ENCODE assay signal across 19 cellular contexts in the genomic region with DNA sequence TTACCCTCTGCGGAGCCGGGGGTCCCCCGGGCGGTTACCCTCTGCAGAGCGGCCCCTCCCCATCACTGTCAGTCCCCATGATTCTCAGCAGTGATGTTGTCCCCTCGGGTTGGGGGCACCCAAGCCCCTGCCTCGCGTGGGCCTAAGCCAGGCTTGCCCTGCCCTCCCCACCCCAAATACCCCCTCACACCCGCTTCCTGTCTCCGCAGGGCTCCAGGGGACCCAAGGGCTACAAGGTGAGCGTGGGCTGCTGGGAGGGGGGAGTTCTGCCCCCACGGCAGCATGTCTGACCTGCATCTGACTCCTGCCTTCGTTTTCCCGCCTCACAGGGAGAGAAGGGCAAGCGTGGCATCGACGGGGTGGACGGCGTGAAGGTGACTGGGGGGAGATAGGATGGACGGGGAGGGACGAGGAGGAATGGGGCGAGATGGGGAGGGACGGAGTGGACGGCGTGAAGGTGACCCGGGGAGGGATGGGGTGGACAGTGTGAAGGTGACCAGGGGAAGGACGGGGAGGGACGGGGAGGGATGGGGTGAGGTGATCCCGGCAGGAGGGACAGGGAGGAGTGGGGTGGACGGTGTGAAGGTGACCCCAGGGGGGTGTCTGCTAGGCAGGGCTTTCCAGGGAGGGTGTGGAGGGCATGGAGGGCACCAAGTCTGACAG. TPM values are rescaled to one million over a fixed set of nuclear protein-coding genes. Genes with fewer than 3 reads are reported as not detected.
DNase-seq lines count a peak whose midpoint lies in the region; ATAC-seq lines count a peak whose summit lies in the region.
"Had no signal": no experiment of that assay in that cellular context is flagged by ENCODE, and none has a peak within 500 bp of the region (broad histone marks: within the 10 kb centered on the region; RNA-seq: fewer than 3 reads in every experiment).

No MANE protein-coding gene starts in this region.

- peak; percentile 37 for ATAC-seq in esophagus mucosa
- ATAC-seq in HG03196 (IDR thresholded peaks at IDR 0.05; ENCODE audit: unreplicated experiment) = no peak
- no peak for ATAC-seq in HG03520 (IDR thresholded peaks at IDR 0.05; ENCODE audit: unreplicated experiment)
- ATAC-seq: CD8-positive, alpha-beta T cell; left lung had no signal

- no peak overlapping the region for H3K9ac ChIP-seq in BLaER1
- H3K9ac ChIP-seq: parathyroid adenoma had no signal

- intact Hi-C loops in activated CD4-positive, alpha-beta T cell treated with anti-CD3 and anti-CD28 coated beads, Interleukin-2, amount 10 ng/mL, durations not matched to agents 24 days and 14 days (cut with micrococcal nuclease) = no loop called here

- no peaks in the 10 kb centered on the region for H3K36me3 Mint-ChIP-seq in activated CD4-positive, alpha-beta T cell treated with anti-CD3 and anti-CD28 coated beads, Interleukin-2, amount 10 ng/mL, durations not matched to agents 24 days and 14 days (ENCODE audit: low read depth)
- H3K36me3 Mint-ChIP-seq: activated CD4-positive, alpha-beta memory T cell treated with anti-CD3 and anti-CD28 coated beads for 36 hours had no signal

- no peaks in the 10 kb centered on the region for H3K9me3 ChIP-seq in BLaER1
- H3K9me3 ChIP-seq: left lung, SJSA1, suprapubic skin had no signal

- no peaks in the 10 kb centered on the region for H3K9me3 Mint-ChIP-seq in activated CD4-positive, alpha-beta T cell treated with anti-CD3 and anti-CD28 coated beads, Interleukin-2, amount 10 ng/mL, durations not matched to agents 24 days and 14 days
- H3K9me3 Mint-ChIP-seq: activated CD4-positive, alpha-beta memory T cell treated with anti-CD3 and anti-CD28 coated beads for 36 hours; CD8-positive, alpha-beta T cell had no signal

- peak; percentile 34 for DNase-seq in activated CD4-positive, alpha-beta T cell treated with anti-CD3 and anti-CD28 coated beads, Interleukin-2, amount 10 ng/mL, durations not matched to agents 24 days and 14 days
- no peak for DNase-seq in activated CD4-positive, alpha-beta T cell treated with anti-CD3 and anti-CD28 coated beads for 1 hour
- DNase-seq in HUDEP-2 (lab: John Stamatoyannopoulos, UW; ENCODE audit: unreplicated experiment in 76 of 76) = no peak
- DNase-seq: activated CD4-positive, alpha-beta memory T cell treated with anti-CD3 and anti-CD28 coated beads for 36 hours; activated naive CD4-positive, alpha-beta T cell; DMS79 treated with DMSO at 0.1 percent for 48 hours; effector CD8-positive, alpha-beta T cell; NCI-H446 treated with DMSO at 0.1 percent for 48 hours; stimulated activated CD4-positive, alpha-beta T cell treated with anti-CD3 and anti-CD28 coated beads, Interleukin-15, amount 100 ng/mL, for 24 hours had no signal

- peak overlapping the region; percentile 28; the same call in 1 of the 2 replicates for H3K4me2 ChIP-seq in BLaER1

- H3K36me3 ChIP-seq in BLaER1 = no peaks in the 10 kb centered on the region

- H3K4me1 ChIP-seq in BLaER1 = peaks cover 32% of the 10 kb centered on the region
- H3K4me1 ChIP-seq: left lung, parathyroid adenoma, SJSA1 had no signal

- H3K27me3 Mint-ChIP-seq in activated CD4-positive, alpha-beta T cell treated with anti-CD3 and anti-CD28 coated beads, Interleukin-2, amount 10 ng/mL, durations not matched to agents 24 days and 14 days = no peaks in the 10 kb centered on the region
- H3K27me3 Mint-ChIP-seq: activated CD4-positive, alpha-beta memory T cell treated with anti-CD3 and anti-CD28 coated beads for 36 hours had no signal

- H3K27ac ChIP-seq in BLaER1 (no peak overlapping the region), skin epidermis (peak overlapping the region in 13 of 21 experiments; percentile 15 to 80 (median 51))
- H3K27ac ChIP-seq: left lung, parathyroid adenoma, SJSA1, suprapubic skin had no signal

- no peak overlapping the region for H3K4me3 Mint-ChIP-seq in activated CD4-positive, alpha-beta T cell treated with anti-CD3 and anti-CD28 coated beads, Interleukin-2, amount 10 ng/mL, durations not matched to agents 24 days and 14 days
- H3K4me3 Mint-ChIP-seq: activated CD4-positive, alpha-beta memory T cell treated with anti-CD3 and anti-CD28 coated beads for 36 hours; CD8-positive, alpha-beta T cell had no signal

- no peak overlapping the region for H3K27ac Mint-ChIP-seq in activated CD4-positive, alpha-beta T cell treated with anti-CD3 and anti-CD28 coated beads, Interleukin-2, amount 10 ng/mL, durations not matched to agents 24 days and 14 days
- H3K27ac Mint-ChIP-seq: activated CD4-positive, alpha-beta memory T cell treated with anti-CD3 and anti-CD28 coated beads for 36 hours; CD8-positive, alpha-beta T cell had no signal

- peaks cover 8% of the 10 kb centered on the region; the same call in 1 of the 2 replicates for H3K27me3 ChIP-seq in BLaER1
- H3K27me3 ChIP-seq: left lung, SJSA1, suprapubic skin had no signal

- H3K4me1 Mint-ChIP-seq in activated CD4-positive, alpha-beta T cell treated with anti-CD3 and anti-CD28 coated beads, Interleukin-2, amount 10 ng/mL, durations not matched to agents 24 days and 14 days = no peaks in the 10 kb centered on the region

- H3K4me3 ChIP-seq in BLaER1 = no peak overlapping the region
- H3K4me3 ChIP-seq in skin epidermis = no peak overlapping the region
- H3K4me3 ChIP-seq: left lung, SJSA1, suprapubic skin had no signal

- H4K20me1 ChIP-seq in BLaER1 = no peaks in the 10 kb centered on the region

RNA-seq across cellular contexts. Expression of a gene that starts 8.6 kb away (rescaled TPM):
- total RNA-seq in activated CD4-positive, alpha-beta T cell treated with anti-CD3 and anti-CD28 coated beads, Interleukin-2, amount 10 ng/mL, durations not matched to agents 24 days and 14 days = 0.40 and 0.47 TPM in 2 replicates
- total RNA-seq in esophagus mucosa = 17.8 TPM

Comparison
In these comparisons a context has a peak if more than half of its experiments do, and no peak if none do; other contexts are left out.
1. RNA of a gene that starts 8.6 kb away (total RNA-seq): 17.8 TPM in esophagus mucosa (single experiment); 0.40 to 0.47 TPM in activated CD4-positive, alpha-beta T cell treated with anti-CD3 and anti-CD28 coated beads, Interleukin-2, amount 10 ng/mL, durations not matched to agents 24 days and 14 days; every median in the first group is over 10 times any median in the second.